ENCODE assay signal across 8 cellular contexts in the genomic region with DNA sequence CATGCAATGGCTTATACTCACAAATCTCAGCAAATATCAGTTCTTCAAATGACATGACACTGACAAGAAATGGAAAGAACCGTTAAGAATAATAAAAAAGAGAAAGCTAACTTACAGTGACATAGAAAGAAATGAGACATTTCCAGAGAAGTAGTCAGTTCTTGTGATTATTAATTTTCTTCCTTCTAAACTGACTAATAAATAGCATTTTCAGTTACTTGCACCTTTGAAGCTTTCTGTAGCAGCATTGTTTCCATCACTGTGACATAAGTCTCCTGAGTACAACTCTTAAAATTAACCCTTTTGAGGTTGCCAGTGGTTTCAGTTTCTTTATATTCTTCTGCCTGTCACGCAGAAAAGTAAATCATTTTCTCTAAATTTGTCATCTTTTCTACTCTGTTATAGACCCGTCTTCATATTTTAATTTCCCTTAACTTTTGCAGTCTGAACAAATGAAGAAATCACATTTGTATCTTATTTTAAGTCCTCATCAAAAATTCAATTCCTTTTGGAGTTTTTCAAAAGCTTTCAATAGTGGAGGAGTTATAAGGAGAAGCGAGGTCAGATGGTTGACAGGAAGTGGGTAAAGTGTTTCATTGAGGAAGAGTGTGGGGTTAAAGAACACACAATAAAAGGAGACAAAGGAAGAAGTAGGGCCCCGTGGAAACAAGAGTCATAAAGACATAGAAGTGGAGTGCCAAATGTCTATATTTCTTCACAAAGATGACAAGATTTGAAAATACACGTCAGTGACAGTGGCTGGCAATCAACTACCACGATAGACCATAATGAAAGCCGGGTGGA. TPM values are rescaled to one million over a fixed set of nuclear protein-coding genes. Genes with fewer than 3 reads are reported as not detected.
DNase-seq lines count a peak whose midpoint lies in the region; ATAC-seq and TF ChIP-seq lines count a peak whose summit lies in the region.

No MANE protein-coding gene starts in this region.

- H3K9me3 Mint-ChIP-seq in dendritic cell treated with granulocyte-macrophage colony-stimulating factor and Interleukin-4, amounts not matched to agents 40 ng/mL and 50 ng/mL, for 4 days = no peaks in the 10 kb centered on the region
- no peaks in the 10 kb centered on the region for H3K9me3 Mint-ChIP-seq in WTC11

- TF ChIP-seq POLR2A in GM18505 (IDR thresholded peaks at IDR 0.05; ENCODE audit: borderline replicate concordance, extremely low read depth, insufficient read depth, insufficient read length) = no peak
- TF ChIP-seq POLR2A in body of pancreas (IDR thresholded peaks at IDR 0.05) = no peak

- no peak overlapping the region for H3K4me3 Mint-ChIP-seq in dendritic cell treated with granulocyte-macrophage colony-stimulating factor and Interleukin-4, amounts not matched to agents 40 ng/mL and 50 ng/mL, for 4 days
- no peak overlapping the region for H3K4me3 Mint-ChIP-seq in WTC11

- intact Hi-C loops in dendritic cell treated with granulocyte-macrophage colony-stimulating factor and Interleukin-4, amounts not matched to agents 40 ng/mL and 50 ng/mL, for 4 days (cut with micrococcal nuclease) = no loop called here
- intact Hi-C loops in tibial artery (cut with DNase I; ENCODE audit: low total_unique reads) (no loop called here), body of pancreas (cut with DNase I) (no loop called here)

- 49 to 60% methylated on average over 8 of the region's 8 CpGs for WGBS in body of pancreas, 2 donors

- TF ChIP-seq CTCF in WTC11 (IDR thresholded peaks at IDR 0.05) (no peak), tibial artery (IDR thresholded peaks at IDR 0.05) (no peak), body of pancreas (IDR thresholded peaks at IDR 0.05) (no peak)

- CTCF ChIA-PET in WTC11 (lab: Charles Lee) = no interaction called here

- H3K36me3 Mint-ChIP-seq in dendritic cell treated with granulocyte-macrophage colony-stimulating factor and Interleukin-4, amounts not matched to agents 40 ng/mL and 50 ng/mL, for 4 days (ENCODE audit: low read depth) = no peaks in the 10 kb centered on the region
- H3K36me3 Mint-ChIP-seq in WTC11 = no peaks in the 10 kb centered on the region

- H3K4me3 ChIP-seq in tibial artery = no peak overlapping the region
- no peak overlapping the region for H3K4me3 ChIP-seq in body of pancreas

- peaks cover 27% of the 10 kb centered on the region for H3K4me1 Mint-ChIP-seq in dendritic cell treated with granulocyte-macrophage colony-stimulating factor and Interleukin-4, amounts not matched to agents 40 ng/mL and 50 ng/mL, for 4 days (ENCODE audit: low read depth)
- no peaks in the 10 kb centered on the region for H3K4me1 Mint-ChIP-seq in WTC11

- peaks cover 1% of the 10 kb centered on the region for H3K27me3 Mint-ChIP-seq in dendritic cell treated with granulocyte-macrophage colony-stimulating factor and Interleukin-4, amounts not matched to agents 40 ng/mL and 50 ng/mL, for 4 days
- H3K27me3 Mint-ChIP-seq in WTC11 (ENCODE audit: low read depth) = no peaks in the 10 kb centered on the region

- H3K9me3 ChIP-seq in tibial artery (no peaks in the 10 kb centered on the region), body of pancreas (no peaks in the 10 kb centered on the region)

- no peaks in the 10 kb centered on the region for H3K27me3 ChIP-seq in tibial artery
- no peaks in the 10 kb centered on the region for H3K27me3 ChIP-seq in body of pancreas

- H3K36me3 ChIP-seq in tibial artery = no peaks in the 10 kb centered on the region
- no peaks in the 10 kb centered on the region for H3K36me3 ChIP-seq in body of pancreas (replicated peaks in 1 of 2; ENCODE audit: insufficient read depth in 1 of 2, low read depth in 2 of 2)

- DNase-seq in WTC11 (ENCODE audit: low spot score) (no peak), tibial artery (no peak), DMS 273 treated with DMSO at 0.1 percent for 48 hours (lab: John Stamatoyannopoulos, UW) (no peak), body of pancreas (no peak)

- peak overlapping the region; percentile 60 for H3K27ac Mint-ChIP-seq in dendritic cell treated with granulocyte-macrophage colony-stimulating factor and Interleukin-4, amounts not matched to agents 40 ng/mL and 50 ng/mL, for 4 days
- no peak overlapping the region for H3K27ac Mint-ChIP-seq in WTC11

- POLR2A ChIA-PET in WTC11 (lab: Charles Lee) = no interaction called here

- H3K27ac ChIP-seq in tibial artery (no peak overlapping the region), body of pancreas (no peak overlapping the region)

- H3K4me1 ChIP-seq in tibial artery (peaks cover 0 to 7% (median 0%) of the 10 kb centered on the region in 4 donors), body of pancreas (no peaks in the 10 kb centered on the region)

- ATAC-seq in GM18505 (IDR thresholded peaks at IDR 0.05; ENCODE audit: unreplicated experiment) (peak; percentile 93), GM21515 (IDR thresholded peaks at IDR 0.05; ENCODE audit: unreplicated experiment) (peak; percentile 87), HG03521 (IDR thresholded peaks at IDR 0.05; ENCODE audit: unreplicated experiment) (peak; percentile 91), WTC11 (no peak), body of pancreas (no peak)

TF ChIP-seq in WTC11, 78 proteins besides CTCF, POLR2A, EP300 and RAD21:
- TF ChIP-seq KAT7 (CRISPR knock-in tag; IDR thresholded peaks at IDR 0.05; ENCODE audit: borderline replicate concordance) = no peak
- TF ChIP-seq TEAD1 (CRISPR knock-in tag; IDR thresholded peaks at IDR 0.05) = no peak
- TF ChIP-seq, protein P1, sequence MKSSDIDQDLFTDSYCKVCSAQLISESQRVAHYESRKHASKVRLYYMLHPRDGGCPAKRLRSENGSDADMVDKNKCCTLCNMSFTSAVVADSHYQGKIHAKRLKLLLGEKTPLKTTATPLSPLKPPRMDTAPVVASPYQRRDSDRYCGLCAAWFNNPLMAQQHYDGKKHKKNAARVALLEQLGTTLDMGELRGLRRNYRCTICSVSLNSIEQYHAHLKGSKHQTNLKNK (CRISPR knock-in tag; IDR thresholded peaks at IDR 0.05) = no peak
- no peak for TF ChIP-seq SOX15 (CRISPR knock-in tag; IDR thresholded peaks at IDR 0.05)
- TF ChIP-seq PRRX2 (CRISPR knock-in tag; IDR thresholded peaks at IDR 0.05) = no peak
- no peak for TF ChIP-seq SMAD4 (CRISPR knock-in tag; IDR thresholded peaks at IDR 0.05)
- no peak for TF ChIP-seq NFYB (CRISPR knock-in tag; conservative IDR thresholded peaks at IDR 0.05; ENCODE audit: low read depth)
- TF ChIP-seq, protein P2, sequence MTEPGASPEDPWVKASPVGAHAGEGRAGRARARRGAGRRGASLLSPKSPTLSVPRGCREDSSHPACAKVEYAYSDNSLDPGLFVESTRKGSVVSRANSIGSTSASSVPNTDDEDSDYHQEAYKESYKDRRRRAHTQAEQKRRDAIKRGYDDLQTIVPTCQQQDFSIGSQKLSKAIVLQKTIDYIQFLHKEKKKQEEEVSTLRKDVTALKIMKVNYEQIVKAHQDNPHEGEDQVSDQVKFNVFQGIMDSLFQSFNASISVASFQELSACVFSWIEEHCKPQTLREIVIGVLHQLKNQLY (CRISPR knock-in tag; IDR thresholded peaks at IDR 0.05) = no peak
- TF ChIP-seq, protein P3, sequence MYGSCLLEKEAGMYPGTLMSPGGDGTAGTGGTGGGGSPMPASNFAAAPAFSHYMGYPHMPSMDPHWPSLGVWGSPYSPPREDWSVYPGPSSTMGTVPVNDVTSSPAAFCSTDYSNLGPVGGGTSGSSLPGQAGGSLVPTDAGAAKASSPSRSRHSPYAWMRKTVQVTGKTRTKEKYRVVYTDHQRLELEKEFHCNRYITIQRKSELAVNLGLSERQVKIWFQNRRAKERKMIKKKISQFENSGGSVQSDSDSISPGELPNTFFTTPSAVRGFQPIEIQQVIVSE (CRISPR knock-in tag; IDR thresholded peaks at IDR 0.05; ENCODE audit: borderline replicate concordance) = no peak
- no peak for TF ChIP-seq ZNF396 (CRISPR knock-in tag; IDR thresholded peaks at IDR 0.05; ENCODE audit: borderline replicate concordance)
- TF ChIP-seq, protein P4, sequence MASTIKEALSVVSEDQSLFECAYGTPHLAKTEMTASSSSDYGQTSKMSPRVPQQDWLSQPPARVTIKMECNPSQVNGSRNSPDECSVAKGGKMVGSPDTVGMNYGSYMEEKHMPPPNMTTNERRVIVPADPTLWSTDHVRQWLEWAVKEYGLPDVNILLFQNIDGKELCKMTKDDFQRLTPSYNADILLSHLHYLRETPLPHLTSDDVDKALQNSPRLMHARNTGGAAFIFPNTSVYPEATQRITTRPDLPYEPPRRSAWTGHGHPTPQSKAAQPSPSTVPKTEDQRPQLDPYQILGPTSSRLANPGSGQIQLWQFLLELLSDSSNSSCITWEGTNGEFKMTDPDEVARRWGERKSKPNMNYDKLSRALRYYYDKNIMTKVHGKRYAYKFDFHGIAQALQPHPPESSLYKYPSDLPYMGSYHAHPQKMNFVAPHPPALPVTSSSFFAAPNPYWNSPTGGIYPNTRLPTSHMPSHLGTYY (CRISPR knock-in tag; IDR thresholded peaks at IDR 0.05) = no peak
- TF ChIP-seq, protein P5, sequence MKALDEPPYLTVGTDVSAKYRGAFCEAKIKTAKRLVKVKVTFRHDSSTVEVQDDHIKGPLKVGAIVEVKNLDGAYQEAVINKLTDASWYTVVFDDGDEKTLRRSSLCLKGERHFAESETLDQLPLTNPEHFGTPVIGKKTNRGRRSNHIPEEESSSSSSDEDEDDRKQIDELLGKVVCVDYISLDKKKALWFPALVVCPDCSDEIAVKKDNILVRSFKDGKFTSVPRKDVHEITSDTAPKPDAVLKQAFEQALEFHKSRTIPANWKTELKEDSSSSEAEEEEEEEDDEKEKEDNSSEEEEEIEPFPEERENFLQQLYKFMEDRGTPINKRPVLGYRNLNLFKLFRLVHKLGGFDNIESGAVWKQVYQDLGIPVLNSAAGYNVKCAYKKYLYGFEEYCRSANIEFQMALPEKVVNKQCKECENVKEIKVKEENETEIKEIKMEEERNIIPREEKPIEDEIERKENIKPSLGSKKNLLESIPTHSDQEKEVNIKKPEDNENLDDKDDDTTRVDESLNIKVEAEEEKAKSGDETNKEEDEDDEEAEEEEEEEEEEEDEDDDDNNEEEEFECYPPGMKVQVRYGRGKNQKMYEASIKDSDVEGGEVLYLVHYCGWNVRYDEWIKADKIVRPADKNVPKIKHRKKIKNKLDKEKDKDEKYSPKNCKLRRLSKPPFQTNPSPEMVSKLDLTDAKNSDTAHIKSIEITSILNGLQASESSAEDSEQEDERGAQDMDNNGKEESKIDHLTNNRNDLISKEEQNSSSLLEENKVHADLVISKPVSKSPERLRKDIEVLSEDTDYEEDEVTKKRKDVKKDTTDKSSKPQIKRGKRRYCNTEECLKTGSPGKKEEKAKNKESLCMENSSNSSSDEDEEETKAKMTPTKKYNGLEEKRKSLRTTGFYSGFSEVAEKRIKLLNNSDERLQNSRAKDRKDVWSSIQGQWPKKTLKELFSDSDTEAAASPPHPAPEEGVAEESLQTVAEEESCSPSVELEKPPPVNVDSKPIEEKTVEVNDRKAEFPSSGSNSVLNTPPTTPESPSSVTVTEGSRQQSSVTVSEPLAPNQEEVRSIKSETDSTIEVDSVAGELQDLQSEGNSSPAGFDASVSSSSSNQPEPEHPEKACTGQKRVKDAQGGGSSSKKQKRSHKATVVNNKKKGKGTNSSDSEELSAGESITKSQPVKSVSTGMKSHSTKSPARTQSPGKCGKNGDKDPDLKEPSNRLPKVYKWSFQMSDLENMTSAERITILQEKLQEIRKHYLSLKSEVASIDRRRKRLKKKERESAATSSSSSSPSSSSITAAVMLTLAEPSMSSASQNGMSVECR (CRISPR knock-in tag; IDR thresholded peaks at IDR 0.05; ENCODE audit: borderline replicate concordance) = no peak

RNA-seq across cellular contexts. Expression of a gene that starts 57.9 kb away (rescaled TPM):
- total RNA-seq in WTC11 (2021) (3.2 to 3.4 TPM (median 3.2 TPM) in 3 replicates), body of pancreas (10 to 100 TPM; 10.1 to 11.5 TPM)

Comparison
In these comparisons a context has a peak if more than half of its experiments do, and no peak if none do; other contexts are left out.
1. ATAC-seq: peak in GM18505 (single experiment), GM21515 (single experiment) and HG03521 (single experiment); none in WTC11 (single experiment) and body of pancreas (single experiment).